ENCODE assay signal across 8 cellular contexts in the genomic region with DNA sequence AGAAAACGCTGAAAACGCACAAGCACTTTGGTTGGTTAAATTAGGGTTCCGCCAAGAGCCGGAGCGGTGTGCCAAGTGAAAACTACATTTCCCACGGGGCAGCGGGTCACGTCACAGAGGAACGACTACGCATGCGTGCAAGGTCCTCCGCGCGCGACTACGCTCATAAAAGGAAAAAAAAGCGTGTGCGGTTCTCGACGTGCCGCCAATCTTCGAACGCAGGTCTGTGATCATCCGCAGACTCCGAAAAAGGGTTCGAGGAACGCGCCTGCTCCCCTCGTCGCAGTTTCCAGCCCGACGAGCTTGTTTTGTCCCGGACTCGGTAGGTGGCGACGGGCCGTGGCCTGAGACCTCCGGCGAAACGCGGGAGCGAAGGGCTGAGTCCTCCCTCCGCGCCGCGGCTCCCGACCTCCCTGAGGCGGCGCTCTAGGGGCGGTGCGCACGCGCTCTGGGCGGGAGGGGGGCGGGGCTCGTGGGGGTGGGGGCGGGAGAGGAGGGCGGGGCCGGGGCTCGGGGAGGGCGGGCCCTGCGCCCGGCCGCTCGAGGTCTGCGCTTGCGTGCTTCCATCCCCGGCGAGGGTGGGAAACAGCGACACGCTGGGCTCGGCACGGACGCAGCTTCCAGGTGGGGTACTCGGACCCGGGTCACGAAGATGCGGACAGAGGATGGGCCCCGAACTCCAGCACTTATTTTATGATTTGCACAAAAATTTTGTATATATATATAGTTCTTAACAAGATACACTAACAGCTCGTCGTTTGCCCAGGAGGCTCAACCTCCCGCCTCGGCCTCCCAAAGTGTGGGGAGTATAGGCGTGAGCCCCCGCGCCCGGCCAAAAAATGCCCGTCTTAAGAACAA. TPM values are rescaled to one million over a fixed set of nuclear protein-coding genes. Genes with fewer than 3 reads are reported as not detected.
DNase-seq lines count a peak whose midpoint lies in the region; ATAC-seq lines count a peak whose summit lies in the region.

A gene (plus strand): TSS at position 145 of the 858 bp plus-strand sequence. CDS start 27,150 bp downstream, outside the sequence.

- peak; percentile 72 for ATAC-seq in GM21825 (IDR thresholded peaks at IDR 0.05; ENCODE audit: unreplicated experiment)
- ATAC-seq in naive thymus-derived CD4-positive, alpha-beta T cell, result peak; percentile 96
- ATAC-seq in stimulated activated naive B cell treated with anti-CD40 and anti-IgM and Interleukin-4, amounts not matched to agents 10 μg/mL and 1 μg/mL and 100 μg/mL, for 72 hours (replicated peaks), result peak; percentile 86 to 87

- H3K9me3 ChIP-seq in naive thymus-derived CD4-positive, alpha-beta T cell (ENCODE audit: control insufficient read depth in 2 of 3, low read length in 3 of 3), result no peaks in the 10 kb centered on the region

- H3K4me3 Mint-ChIP-seq in activated T-helper 1 cell treated with anti-CD3 and anti-CD28 coated beads, Interleukin-12 subunit alpha, Interleukin-12 subunit beta, Interleukin-2, Interleukin-4 antibody, amounts not matched to agents 30 ng/mL and 10 ng/mL and 1 ng/mL, durations not matched to agents 14 hours and 24 hours and 36 hours, result peak within 1 kb of the TSS; percentile 92
- H3K4me3 Mint-ChIP-seq in naive thymus-derived CD4-positive, alpha-beta T cell, result peak within 1 kb of the TSS; percentile 90 to 99 (median 94)
- H3K4me3 Mint-ChIP-seq in stimulated activated naive B cell treated with anti-CD40 and anti-IgM and Interleukin-4, amounts not matched to agents 10 μg/mL and 1 μg/mL and 100 μg/mL, for 72 hours, result peak within 1 kb of the TSS; percentile 91 to 94

- peak; percentile 89 for DNase-seq in Daoy (ENCODE audit: low read depth)
- peak; percentile 61 to 71 for DNase-seq in Kasumi-1 (lab: John Stamatoyannopoulos, UW)
- DNase-seq in RPMI7951 (ENCODE audit: low read depth), result peak; percentile 88
- peak; percentile 90 for DNase-seq in activated T-helper 1 cell treated with anti-CD3 and anti-CD28 coated beads, Interleukin-12 subunit alpha, Interleukin-12 subunit beta, Interleukin-2, Interleukin-4 antibody, amounts not matched to agents 30 ng/mL and 10 ng/mL and 1 ng/mL, durations not matched to agents 14 hours and 24 hours and 36 hours (ENCODE audit: low spot score)
- DNase-seq in fibroblast of gingiva (ENCODE audit: low read depth), result peak; percentile 91
- DNase-seq in naive thymus-derived CD4-positive, alpha-beta T cell, result peak; percentile 87 to 97 (median 94)
- peak; percentile 90 for DNase-seq in stimulated activated naive B cell treated with anti-CD40 and anti-IgM and Interleukin-4, amounts not matched to agents 10 μg/mL and 1 μg/mL and 100 μg/mL, for 72 hours

- intact Hi-C loops in activated T-helper 1 cell treated with anti-CD3 and anti-CD28 coated beads, Interleukin-12 subunit alpha, Interleukin-12 subunit beta, Interleukin-2, Interleukin-4 antibody, amounts not matched to agents 30 ng/mL and 10 ng/mL and 1 ng/mL, durations not matched to agents 14 hours and 24 hours and 36 hours (cut with micrococcal nuclease), result loop anchor here (1.0 to 10.0 kb wide), 3 partner anchors 62 to 398 kb away; a partner anchor contains a TSS
- intact Hi-C loops in naive thymus-derived CD4-positive, alpha-beta T cell (cut with micrococcal nuclease), result loop anchor here (1.0 to 5.0 kb wide), 5 partner anchors 60 to 398 kb away; a partner anchor contains a TSS

- POLR2A ChIA-PET in naive thymus-derived CD4-positive, alpha-beta T cell (lab: Charles Lee), result interaction anchor here (0.6 to 2.5 kb wide), 6 partner anchors 10 to 342 kb away, joined by 3 to 27 read pairs (median 6); a partner anchor contains a TSS

- H3K27ac Mint-ChIP-seq in activated T-helper 1 cell treated with anti-CD3 and anti-CD28 coated beads, Interleukin-12 subunit alpha, Interleukin-12 subunit beta, Interleukin-2, Interleukin-4 antibody, amounts not matched to agents 30 ng/mL and 10 ng/mL and 1 ng/mL, durations not matched to agents 14 hours and 24 hours and 36 hours, result peak within 1 kb of the TSS; percentile 95
- peak within 1 kb of the TSS; percentile 91 to 99 (median 97) for H3K27ac Mint-ChIP-seq in naive thymus-derived CD4-positive, alpha-beta T cell
- H3K27ac Mint-ChIP-seq in stimulated activated naive B cell treated with anti-CD40 and anti-IgM and Interleukin-4, amounts not matched to agents 10 μg/mL and 1 μg/mL and 100 μg/mL, for 72 hours, result peak within 1 kb of the TSS; percentile 99

- peaks cover 14% of the 10 kb centered on the region for H3K36me3 Mint-ChIP-seq in activated T-helper 1 cell treated with anti-CD3 and anti-CD28 coated beads, Interleukin-12 subunit alpha, Interleukin-12 subunit beta, Interleukin-2, Interleukin-4 antibody, amounts not matched to agents 30 ng/mL and 10 ng/mL and 1 ng/mL, durations not matched to agents 14 hours and 24 hours and 36 hours (ENCODE audit: low read depth)
- H3K36me3 Mint-ChIP-seq in naive thymus-derived CD4-positive, alpha-beta T cell, result peaks cover 5 to 19% (median 15%) of the 10 kb centered on the region in 5 donors
- H3K36me3 Mint-ChIP-seq in stimulated activated naive B cell treated with anti-CD40 and anti-IgM and Interleukin-4, amounts not matched to agents 10 μg/mL and 1 μg/mL and 100 μg/mL, for 72 hours, result peaks cover 14 to 15% of the 10 kb centered on the region in 2 donors

- no peaks in the 10 kb centered on the region for H3K9me3 Mint-ChIP-seq in activated T-helper 1 cell treated with anti-CD3 and anti-CD28 coated beads, Interleukin-12 subunit alpha, Interleukin-12 subunit beta, Interleukin-2, Interleukin-4 antibody, amounts not matched to agents 30 ng/mL and 10 ng/mL and 1 ng/mL, durations not matched to agents 14 hours and 24 hours and 36 hours
- no peaks in the 10 kb centered on the region for H3K9me3 Mint-ChIP-seq in naive thymus-derived CD4-positive, alpha-beta T cell
- H3K9me3 Mint-ChIP-seq in stimulated activated naive B cell treated with anti-CD40 and anti-IgM and Interleukin-4, amounts not matched to agents 10 μg/mL and 1 μg/mL and 100 μg/mL, for 72 hours, result no peaks in the 10 kb centered on the region

- peak within 1 kb of the TSS; percentile 96 for H3K27ac ChIP-seq in naive thymus-derived CD4-positive, alpha-beta T cell (ENCODE audit: low read depth, low read length)

- H3K36me3 ChIP-seq in naive thymus-derived CD4-positive, alpha-beta T cell (ENCODE audit: control insufficient read depth in 2 of 3, insufficient read depth in 3 of 3, low read length in 3 of 3), result peaks cover 0 to 21% (median 0%) of the 10 kb centered on the region in 3 experiments

- peaks cover 2% of the 10 kb centered on the region for H3K27me3 Mint-ChIP-seq in activated T-helper 1 cell treated with anti-CD3 and anti-CD28 coated beads, Interleukin-12 subunit alpha, Interleukin-12 subunit beta, Interleukin-2, Interleukin-4 antibody, amounts not matched to agents 30 ng/mL and 10 ng/mL and 1 ng/mL, durations not matched to agents 14 hours and 24 hours and 36 hours (ENCODE audit: insufficient read depth)
- H3K27me3 Mint-ChIP-seq in naive thymus-derived CD4-positive, alpha-beta T cell, result no peaks in the 10 kb centered on the region
- H3K27me3 Mint-ChIP-seq in stimulated activated naive B cell treated with anti-CD40 and anti-IgM and Interleukin-4, amounts not matched to agents 10 μg/mL and 1 μg/mL and 100 μg/mL, for 72 hours, result no peaks in the 10 kb centered on the region

- H3K4me1 ChIP-seq in naive thymus-derived CD4-positive, alpha-beta T cell (ENCODE audit: control insufficient read depth in 2 of 2, insufficient read depth in 2 of 2, low read length in 2 of 2), result peaks cover 12 to 22% of the 10 kb centered on the region in 2 donors

- H3K4me1 Mint-ChIP-seq in activated T-helper 1 cell treated with anti-CD3 and anti-CD28 coated beads, Interleukin-12 subunit alpha, Interleukin-12 subunit beta, Interleukin-2, Interleukin-4 antibody, amounts not matched to agents 30 ng/mL and 10 ng/mL and 1 ng/mL, durations not matched to agents 14 hours and 24 hours and 36 hours (ENCODE audit: low read depth), result peaks cover 31% of the 10 kb centered on the region
- peaks cover 22 to 54% (median 41%) of the 10 kb centered on the region in 7 donors for H3K4me1 Mint-ChIP-seq in naive thymus-derived CD4-positive, alpha-beta T cell
- H3K4me1 Mint-ChIP-seq in stimulated activated naive B cell treated with anti-CD40 and anti-IgM and Interleukin-4, amounts not matched to agents 10 μg/mL and 1 μg/mL and 100 μg/mL, for 72 hours, result peaks cover 19 to 45% of the 10 kb centered on the region in 2 donors

- H3K27me3 ChIP-seq in naive thymus-derived CD4-positive, alpha-beta T cell (ENCODE audit: control insufficient read depth in 2 of 2, insufficient read depth in 2 of 2, low read length in 2 of 2), result no peaks in the 10 kb centered on the region

- H3K4me3 ChIP-seq in naive thymus-derived CD4-positive, alpha-beta T cell (ENCODE audit: low read length), result peak within 1 kb of the TSS; percentile 97

- CTCF ChIA-PET in naive thymus-derived CD4-positive, alpha-beta T cell (lab: Charles Lee), result interaction anchor here (0.7 to 1.0 kb wide), 3 partner anchors 26 to 420 kb away, joined by 3 to 4 read pairs (median 3); no protein-coding TSS in a partner anchor

RNA-seq across cellular contexts. Expression of the gene that starts here (rescaled TPM):
- 24.3 and 27.8 TPM in 2 replicates for total RNA-seq in Daoy (2014; rRNA removed; shearing (Covaris generic))
- total RNA-seq in RPMI7951 (2014; rRNA removed; shearing (Covaris generic)), result 11.9 and 12.1 TPM in 2 replicates
- total RNA-seq in activated T-helper 1 cell treated with anti-CD3 and anti-CD28 coated beads, Interleukin-12 subunit alpha, Interleukin-12 subunit beta, Interleukin-2, Interleukin-4 antibody, amounts not matched to agents 30 ng/mL and 10 ng/mL and 1 ng/mL, durations not matched to agents 14 hours and 24 hours and 36 hours, result 38.6 and 39.0 TPM in 2 replicates
- total RNA-seq in naive thymus-derived CD4-positive, alpha-beta T cell, result 10 to 100 TPM; 41.5 to 80.5 (median 55.0) TPM
- 10 to 100 TPM; 68.2 to 85.6 TPM for polyA plus RNA-seq in naive thymus-derived CD4-positive, alpha-beta T cell

Comparison
In these comparisons a context has a peak if more than half of its experiments do, and no peak if none do; other contexts are left out.
1. Peak in every context shown above with its lines: DNase-seq, ATAC-seq, H3K4me3 ChIP-seq and H3K27ac ChIP-seq.